ENCODE assay signal across 2 cellular contexts in genomic region chr5:132788508-132788907, GRCh38.
TF ChIP-seq lines count a peak whose summit lies in the region.

No MANE protein-coding gene starts in this region.

TF ChIP-seq in SK-N-SH treated with all-trans-retinoic acid at 6 μM for 48 hours, 23 proteins besides CTCF, POLR2A, EP300 and RAD21 (continued from another document):
- no peak for TF ChIP-seq PATZ1 (CRISPR knock-in tag; IDR thresholded peaks at IDR 0.05; ENCODE audit: borderline replicate concordance)
- no peak for TF ChIP-seq RARB (CRISPR knock-in tag; IDR thresholded peaks at IDR 0.05)
- no peak for TF ChIP-seq ZNF8 (CRISPR knock-in tag; IDR thresholded peaks at IDR 0.05)
- no peak for TF ChIP-seq ESRRG (CRISPR knock-in tag; IDR thresholded peaks at IDR 0.05)
- TF ChIP-seq PPARA (CRISPR knock-in tag; IDR thresholded peaks at IDR 0.05; ENCODE audit: borderline replicate concordance), result no peak
- TF ChIP-seq GLIS3 (CRISPR knock-in tag; IDR thresholded peaks at IDR 0.05), result no peak
- TF ChIP-seq BACH2 (CRISPR knock-in tag; IDR thresholded peaks at IDR 0.05; ENCODE audit: borderline replicate concordance), result no peak
- TF ChIP-seq CSRNP3 (CRISPR knock-in tag; IDR thresholded peaks at IDR 0.05), result no peak
- TF ChIP-seq CSDC2 (CRISPR knock-in tag; IDR thresholded peaks at IDR 0.05), result no peak
- no peak for TF ChIP-seq CREB5 (CRISPR knock-in tag; IDR thresholded peaks at IDR 0.05; ENCODE audit: low read depth)
- TF ChIP-seq ZFP30 (CRISPR knock-in tag; IDR thresholded peaks at IDR 0.05), result no peak

TF ChIP-seq in WTC11, 78 proteins besides CTCF, POLR2A, EP300 and RAD21 (continued from another document):
- TF ChIP-seq ERG (CRISPR knock-in tag; IDR thresholded peaks at IDR 0.05), result no peak
- TF ChIP-seq NR3C1 (CRISPR knock-in tag; conservative IDR thresholded peaks at IDR 0.05; ENCODE audit: low read depth), result no peak
- TF ChIP-seq ZNF263 (CRISPR knock-in tag; IDR thresholded peaks at IDR 0.05; ENCODE audit: low read depth), result no peak
- TF ChIP-seq JAZF1 (CRISPR knock-in tag; IDR thresholded peaks at IDR 0.05), result no peak
- TF ChIP-seq RORB (CRISPR knock-in tag; IDR thresholded peaks at IDR 0.05), result no peak
- TF ChIP-seq JUN (CRISPR knock-in tag; IDR thresholded peaks at IDR 0.05), result no peak
- no peak for TF ChIP-seq TEAD1 (CRISPR knock-in tag; IDR thresholded peaks at IDR 0.05)
- TF ChIP-seq SOX15 (CRISPR knock-in tag; IDR thresholded peaks at IDR 0.05), result no peak
- TF ChIP-seq E2F4 (CRISPR knock-in tag; IDR thresholded peaks at IDR 0.05; ENCODE audit: borderline replicate concordance, low read depth), result no peak
- no peak for TF ChIP-seq CBFB (CRISPR knock-in tag; IDR thresholded peaks at IDR 0.05; ENCODE audit: low read depth)
